ENCODE assay signal across 7 cellular contexts in the genomic region with DNA sequence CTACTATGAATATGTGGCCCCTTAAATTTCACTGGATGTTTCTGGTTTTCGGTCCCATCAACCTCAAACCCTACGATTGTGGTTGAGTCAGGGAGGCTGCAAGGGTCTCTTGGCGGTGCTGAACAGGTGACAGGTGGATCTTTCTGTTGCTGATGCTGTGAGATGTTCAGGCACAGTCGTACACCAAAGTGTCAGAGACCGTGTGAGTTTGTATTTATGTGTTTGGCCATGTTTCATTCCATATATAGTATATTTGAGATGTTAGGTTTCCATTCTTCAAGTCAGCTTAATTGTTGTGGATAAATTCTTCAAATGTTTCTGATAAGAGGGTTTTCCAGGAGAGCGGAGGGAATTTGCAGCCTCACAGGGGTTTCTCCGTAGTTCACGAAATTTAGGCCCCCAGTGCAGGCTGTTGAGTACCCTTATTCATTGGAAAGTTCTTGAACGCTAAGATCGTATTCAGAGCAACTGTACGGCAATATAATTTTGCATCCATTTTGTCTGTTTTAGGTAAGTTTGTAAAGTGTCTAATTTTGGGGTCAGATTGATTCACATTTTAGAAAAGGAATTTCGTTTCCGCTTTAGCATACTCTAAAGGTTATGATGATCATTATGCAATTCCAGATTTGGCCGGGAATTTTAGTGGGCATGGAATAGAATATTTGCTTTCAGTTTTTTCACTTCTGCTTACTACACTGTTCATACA. TPM values are rescaled to one million over a fixed set of nuclear protein-coding genes. Genes with fewer than 3 reads are reported as not detected.
DNase-seq lines count a peak whose midpoint lies in the region; ATAC-seq and TF ChIP-seq lines count a peak whose summit lies in the region.

No MANE protein-coding gene starts in this region.

- no peak for TF ChIP-seq EP300 in stomach (IDR thresholded peaks at IDR 0.05)

- H3K36me3 ChIP-seq in DOHH2 (ENCODE audit: control insufficient read depth, low read length) (0 out of 2 replicates have a peak, but pooled peaks cover 4% of the 10 kb centered on the region), ascending aorta (no peaks in the 10 kb centered on the region), stomach (no peaks in the 10 kb centered on the region)

- DNase-seq in MV-4-11 (lab: John Stamatoyannopoulos, UW) (peak; percentile 39), ascending aorta (ENCODE audit: low spot score in 2 of 2) (no peak), kidney tubule cell (ENCODE audit: low spot score) (peak; percentile 27), stomach (no peak), NCI-H510A (lab: John Stamatoyannopoulos, UW) (no peak)

- 1 to 3% (median 2%) methylated on average over 14 of the region's 14 CpGs for WGBS in stomach, 5 donors

- TF ChIP-seq POLR2A in stomach (IDR thresholded peaks at IDR 0.05): no peak

- no peaks in the 10 kb centered on the region for H3K9me2 ChIP-seq in DOHH2 (replicated peaks; ENCODE audit: control insufficient read depth, low read length)

- peaks cover 6% of the 10 kb centered on the region; the same call in 1 of the 2 replicates for H4K20me1 ChIP-seq in DOHH2 (ENCODE audit: control insufficient read depth, insufficient read depth, low read depth, low read length)

- peaks cover 8% of the 10 kb centered on the region for H3F3A ChIP-seq in DOHH2 (ENCODE audit: control insufficient read depth, insufficient read depth)

- H3K4me3 ChIP-seq in DOHH2 (ENCODE audit: low read length) (peak overlapping the region; percentile 91), ascending aorta (peak overlapping the region; percentile 72 to 86), stomach (peak overlapping the region; percentile 76 to 96 (median 91))

- H3K79me2 ChIP-seq in DOHH2 (ENCODE audit: control insufficient read depth, low read length): peaks cover 62% of the 10 kb centered on the region

- peak; percentile 19 for ATAC-seq in GM19467 (IDR thresholded peaks at IDR 0.05; ENCODE audit: unreplicated experiment)

- peaks cover 52% of the 10 kb centered on the region for H3K4me1 ChIP-seq in DOHH2 (ENCODE audit: control insufficient read depth, low read length)
- H3K4me1 ChIP-seq in ascending aorta: peaks cover 0 to 13% of the 10 kb centered on the region in 2 donors
- H3K4me1 ChIP-seq in stomach: peaks cover 23 to 59% (median 38%) of the 10 kb centered on the region in 4 donors

- H3K27ac ChIP-seq in DOHH2 (ENCODE audit: low read depth, low read length) (peak overlapping the region; percentile 39), ascending aorta (peak overlapping the region; percentile 95 to 99), stomach (peak overlapping the region; percentile 96 to 99 (median 97))

- H3K9me3 ChIP-seq in DOHH2 (ENCODE audit: control insufficient read depth, insufficient read depth, low read length) (no peaks in the 10 kb centered on the region), ascending aorta (no peaks in the 10 kb centered on the region), stomach (no peaks in the 10 kb centered on the region)

- H3K27me3 ChIP-seq in DOHH2 (ENCODE audit: control insufficient read depth, low read length): peaks cover 16% of the 10 kb centered on the region
- H3K27me3 ChIP-seq in ascending aorta: no peaks in the 10 kb centered on the region
- H3K27me3 ChIP-seq in stomach: no peaks in the 10 kb centered on the region

- intact Hi-C loops in ascending aorta (cut with DNase I) (loop anchor here (5.0 to 10.0 kb wide), 4 partner anchors 84 to 574 kb away; a partner anchor contains a TSS), stomach (cut with DNase I; ENCODE audit: low total_unique reads) (no loop called here)

- TF ChIP-seq CTCF in DOHH2 (IDR thresholded peaks at IDR 0.05; ENCODE audit: low read depth, low read length, poor library complexity, severe bottlenecking) (no peak), ascending aorta (IDR thresholded peaks at IDR 0.05) (no peak), stomach (IDR thresholded peaks at IDR 0.05) (no peak)

- peak overlapping the region; percentile 98 for H3K4me2 ChIP-seq in DOHH2 (ENCODE audit: low read length)

RNA-seq across cellular contexts. Expression of a gene that starts 1.2 kb away (rescaled TPM):
- 55.2 TPM for total RNA-seq in ascending aorta
- total RNA-seq in stomach: 100 to 1,000 TPM in 2 of 5 donors, 10 to 100 TPM in 3; 15.6 to 119 (median 56.4) TPM
- 10 to 100 TPM; 14.1 to 39.1 (median 24.0) TPM for polyA plus RNA-seq in stomach

Comparison
In these comparisons a context has a peak if more than half of its experiments do, and no peak if none do; other contexts are left out.
1. H3K27ac ChIP-seq: peak in every context shown above with its lines; median percentile 97 in ascending aorta; 97 in stomach; 39 in DOHH2.
2. DNase-seq: peak in MV-4-11 (single experiment) and kidney tubule cell (single experiment); none in ascending aorta (0 of 2), stomach (single experiment) and NCI-H510A (single experiment).
3. Peak in every context shown above with its lines, with median percentiles within 50 percentile points of each other: H3K4me3 ChIP-seq.